ENCODE assay signal across 14 cellular contexts in genomic region chr1:115327270-115327669, GRCh38. TPM values are rescaled to one million over a fixed set of nuclear protein-coding genes. Genes with fewer than 3 reads are reported as not detected.
DNase-seq lines count a peak whose midpoint lies in the region; TF ChIP-seq lines count a peak whose summit lies in the region.
"Had no signal": no experiment of that assay in that cellular context is flagged by ENCODE, and none has a peak within 500 bp of the region (broad histone marks: within the 10 kb centered on the region; RNA-seq: fewer than 3 reads in every experiment).

No MANE protein-coding gene starts in this region.

- H3K4me1 ChIP-seq in endocrine pancreas (ENCODE audit: control insufficient read depth, insufficient read depth, low read length) (no peaks in the 10 kb centered on the region), osteoblast (ENCODE audit: insufficient read depth, low read length) (peaks cover 99% of the 10 kb centered on the region)
- H3K4me1 ChIP-seq: BLaER1, HAP-1 had no signal

- no peak overlapping the region for H2AFZ ChIP-seq in osteoblast (ENCODE audit: low read length)

- H3K36me3 ChIP-seq in endocrine pancreas (ENCODE audit: control insufficient read depth, insufficient read depth, low read length) (no peaks in the 10 kb centered on the region), osteoblast (ENCODE audit: insufficient read depth, low read length) (no peaks in the 10 kb centered on the region)
- H3K36me3 ChIP-seq: BLaER1, HAP-1 had no signal

- peak overlapping the region; percentile 95 for H3K27ac ChIP-seq in osteoblast (ENCODE audit: low read depth, low read length)
- H3K27ac ChIP-seq: 22Rv1, BLaER1 had no signal

- peak overlapping the region; percentile 24 for H3K4me3 ChIP-seq in endocrine pancreas (ENCODE audit: control insufficient read depth, insufficient read depth, low read length)
- no peak overlapping the region for H3K4me3 ChIP-seq in osteoblast (ENCODE audit: insufficient read depth, low read length)
- H3K4me3 ChIP-seq: BLaER1, HAP-1 had no signal

- TF ChIP-seq CTCF in osteoblast (IDR thresholded peaks at IDR 0.05; ENCODE audit: extremely low read depth, low read depth, low read length), result no peak

- H3K9ac ChIP-seq in endocrine pancreas (ENCODE audit: control insufficient read depth, insufficient read depth, low read length), result no peak overlapping the region
- H3K9ac ChIP-seq: BLaER1 had no signal

- peak overlapping the region; percentile 36 for H3K4me2 ChIP-seq in osteoblast (ENCODE audit: insufficient read depth, low read length)
- H3K4me2 ChIP-seq: BLaER1 had no signal

- DNase-seq in DMS53 (lab: John Stamatoyannopoulos, UW), result peak; percentile 87
- DNase-seq in DMS53 treated with DMSO at 0.1 percent for 48 hours (lab: John Stamatoyannopoulos, UW; ENCODE audit: unreplicated experiment), result no peak
- DNase-seq in NCI-H2029 (lab: John Stamatoyannopoulos, UW), result peak; percentile 16
- DNase-seq in osteoblast (ENCODE audit: insufficient read length, low spot score, missing footprints), result no peak
- DNase-seq in NCI-H2196 treated with DMSO at 0.1 percent for 48 hours (lab: John Stamatoyannopoulos, UW; ENCODE audit: unreplicated experiment), result no peak
- DNase-seq in RPMI8226, result no peak
- DNase-seq in HuH-7 (ENCODE audit: low spot score), result no peak
- DNase-seq: NCI-H446 treated with DMSO at 0.1 percent for 48 hours, NCI-H82, Right ventricle myocardium superior had no signal

- H3K27me3 ChIP-seq in endocrine pancreas (ENCODE audit: control insufficient read depth, insufficient read depth, low read length), result no peaks in the 10 kb centered on the region
- H3K27me3 ChIP-seq in osteoblast (ENCODE audit: insufficient read depth, low read length), result no peaks in the 10 kb centered on the region
- H3K27me3 ChIP-seq: BLaER1 had no signal

- H3K79me2 ChIP-seq in osteoblast (ENCODE audit: insufficient read depth, low read length), result peaks cover 44% of the 10 kb centered on the region

- no peaks in the 10 kb centered on the region for H4K20me1 ChIP-seq in osteoblast (ENCODE audit: insufficient read depth, low read length)
- H4K20me1 ChIP-seq: BLaER1 had no signal

- H3K9me3 ChIP-seq in endocrine pancreas (ENCODE audit: control insufficient read depth, low read length), result no peaks in the 10 kb centered on the region
- H3K9me3 ChIP-seq in osteoblast (ENCODE audit: low read depth, low read length), result no peaks in the 10 kb centered on the region
- H3K9me3 ChIP-seq: BLaER1, HAP-1 had no signal

RNA-seq across cellular contexts. Expression of gene NGF, which starts 10.8 kb away (rescaled TPM):
- 3.8 and 6.2 TPM in 2 replicates for total RNA-seq in osteoblast

Comparison
In these comparisons a context has a peak if more than half of its experiments do, and no peak if none do; other contexts are left out.
1. DNase-seq: peak in DMS53 (single experiment) and NCI-H2029 (single experiment); none in DMS53 treated with DMSO at 0.1 percent for 48 hours (single experiment), osteoblast (single experiment), NCI-H2196 treated with DMSO at 0.1 percent for 48 hours (single experiment), RPMI8226 (single experiment) and HuH-7 (single experiment).